ENCODE assay signal across 1 cellular context in genomic region chr5:132074091-132074771, GRCh38.
TF ChIP-seq lines count a peak whose summit lies in the region.

No MANE protein-coding gene starts in this region.

TF ChIP-seq in A549, 52 proteins besides CTCF, POLR2A, EP300 and RAD21:
- TF ChIP-seq FOSL2 (IDR thresholded peaks at IDR 0.05): no peak
- TF ChIP-seq FOSL2 (CRISPR knock-in tag; IDR thresholded peaks at IDR 0.05): no peak
- TF ChIP-seq ZFP36 (IDR thresholded peaks at IDR 0.05; ENCODE audit: borderline replicate concordance, partially characterized antibody): no peak
- no peak for TF ChIP-seq ATOH8 (CRISPR knock-in tag; IDR thresholded peaks at IDR 0.05; ENCODE audit: low read depth)
- no peak for TF ChIP-seq E2F6 (IDR thresholded peaks at IDR 0.05; ENCODE audit: borderline replicate concordance, low read depth)
- no peak for TF ChIP-seq CHD4 (IDR thresholded peaks at IDR 0.05; ENCODE audit: borderline replicate concordance)
- TF ChIP-seq HOXB5 (CRISPR knock-in tag; IDR thresholded peaks at IDR 0.05): no peak
- no peak for TF ChIP-seq CBX8 (IDR thresholded peaks at IDR 0.05)
- no peak for TF ChIP-seq BHLHE40 (IDR thresholded peaks at IDR 0.05; ENCODE audit: low read depth, low read length)
